ENCODE assay signal across 1 cellular context in genomic region chr5:109691248-109691574, GRCh38.
TF ChIP-seq lines count a peak whose summit lies in the region.

No MANE protein-coding gene starts in this region.

TF ChIP-seq in HepG2, 621 proteins besides CTCF, POLR2A, EP300 and RAD21 (continued from another document):
- TF ChIP-seq, protein P1, sequence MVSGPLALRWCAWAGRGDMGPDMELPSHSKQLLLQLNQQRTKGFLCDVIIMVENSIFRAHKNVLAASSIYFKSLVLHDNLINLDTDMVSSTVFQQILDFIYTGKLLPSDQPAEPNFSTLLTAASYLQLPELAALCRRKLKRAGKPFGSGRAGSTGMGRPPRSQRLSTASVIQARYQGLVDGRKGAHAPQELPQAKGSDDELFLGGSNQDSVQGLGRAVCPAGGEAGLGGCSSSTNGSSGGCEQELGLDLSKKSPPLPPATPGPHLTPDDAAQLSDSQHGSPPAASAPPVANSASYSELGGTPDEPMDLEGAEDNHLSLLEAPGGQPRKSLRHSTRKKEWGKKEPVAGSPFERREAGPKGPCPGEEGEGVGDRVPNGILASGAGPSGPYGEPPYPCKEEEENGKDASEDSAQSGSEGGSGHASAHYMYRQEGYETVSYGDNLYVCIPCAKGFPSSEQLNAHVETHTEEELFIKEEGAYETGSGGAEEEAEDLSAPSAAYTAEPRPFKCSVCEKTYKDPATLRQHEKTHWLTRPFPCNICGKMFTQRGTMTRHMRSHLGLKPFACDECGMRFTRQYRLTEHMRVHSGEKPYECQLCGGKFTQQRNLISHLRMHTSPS (CRISPR knock-in tag; IDR thresholded peaks at IDR 0.05; ENCODE audit: low read depth), result no peak
- TF ChIP-seq RXRB (CRISPR knock-in tag; IDR thresholded peaks at IDR 0.05; ENCODE audit: borderline replicate concordance), result 0 out of 2 replicates have a peak, but pooled peaks have one; percentile 11
- 0 out of 2 replicates have a peak, but pooled peaks have one; percentile 48 for TF ChIP-seq BORCS8-MEF2B (CRISPR knock-in tag; IDR thresholded peaks at IDR 0.05)
- TF ChIP-seq MIER3 (CRISPR knock-in tag; IDR thresholded peaks at IDR 0.05; ENCODE audit: borderline replicate concordance), result 0 out of 2 replicates have a peak, but pooled peaks have one; percentile 4
- TF ChIP-seq FOXC1 (CRISPR knock-in tag; IDR thresholded peaks at IDR 0.05; ENCODE audit: borderline replicate concordance), result 0 out of 2 replicates have a peak, but pooled peaks have one; percentile 2
- no peak; the same call in 1 of the 2 replicates for TF ChIP-seq SSRP1 (CRISPR knock-in tag; IDR thresholded peaks at IDR 0.05)
- no peak for TF ChIP-seq CREB1 (IDR thresholded peaks at IDR 0.05)
- peak; percentile 37; the same call in 1 of the 2 replicates for TF ChIP-seq CREB1 (CRISPR knock-in tag; IDR thresholded peaks at IDR 0.05)
- TF ChIP-seq, protein P2, sequence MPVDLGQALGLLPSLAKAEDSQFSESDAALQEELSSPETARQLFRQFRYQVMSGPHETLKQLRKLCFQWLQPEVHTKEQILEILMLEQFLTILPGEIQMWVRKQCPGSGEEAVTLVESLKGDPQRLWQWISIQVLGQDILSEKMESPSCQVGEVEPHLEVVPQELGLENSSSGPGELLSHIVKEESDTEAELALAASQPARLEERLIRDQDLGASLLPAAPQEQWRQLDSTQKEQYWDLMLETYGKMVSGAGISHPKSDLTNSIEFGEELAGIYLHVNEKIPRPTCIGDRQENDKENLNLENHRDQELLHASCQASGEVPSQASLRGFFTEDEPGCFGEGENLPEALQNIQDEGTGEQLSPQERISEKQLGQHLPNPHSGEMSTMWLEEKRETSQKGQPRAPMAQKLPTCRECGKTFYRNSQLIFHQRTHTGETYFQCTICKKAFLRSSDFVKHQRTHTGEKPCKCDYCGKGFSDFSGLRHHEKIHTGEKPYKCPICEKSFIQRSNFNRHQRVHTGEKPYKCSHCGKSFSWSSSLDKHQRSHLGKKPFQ (CRISPR knock-in tag; IDR thresholded peaks at IDR 0.05; ENCODE audit: insufficient replicate concordance), result peak; percentile 18
- no peak for TF ChIP-seq ZNF431 (CRISPR knock-in tag; IDR thresholded peaks at IDR 0.05; ENCODE audit: borderline replicate concordance, low read depth)
- TF ChIP-seq NFE2 (CRISPR knock-in tag; IDR thresholded peaks at IDR 0.05), result no peak
- 0 out of 2 replicates have a peak, but pooled peaks have one; percentile 5 for TF ChIP-seq DMAP1 (CRISPR knock-in tag; IDR thresholded peaks at IDR 0.05)
- TF ChIP-seq, protein P3, sequence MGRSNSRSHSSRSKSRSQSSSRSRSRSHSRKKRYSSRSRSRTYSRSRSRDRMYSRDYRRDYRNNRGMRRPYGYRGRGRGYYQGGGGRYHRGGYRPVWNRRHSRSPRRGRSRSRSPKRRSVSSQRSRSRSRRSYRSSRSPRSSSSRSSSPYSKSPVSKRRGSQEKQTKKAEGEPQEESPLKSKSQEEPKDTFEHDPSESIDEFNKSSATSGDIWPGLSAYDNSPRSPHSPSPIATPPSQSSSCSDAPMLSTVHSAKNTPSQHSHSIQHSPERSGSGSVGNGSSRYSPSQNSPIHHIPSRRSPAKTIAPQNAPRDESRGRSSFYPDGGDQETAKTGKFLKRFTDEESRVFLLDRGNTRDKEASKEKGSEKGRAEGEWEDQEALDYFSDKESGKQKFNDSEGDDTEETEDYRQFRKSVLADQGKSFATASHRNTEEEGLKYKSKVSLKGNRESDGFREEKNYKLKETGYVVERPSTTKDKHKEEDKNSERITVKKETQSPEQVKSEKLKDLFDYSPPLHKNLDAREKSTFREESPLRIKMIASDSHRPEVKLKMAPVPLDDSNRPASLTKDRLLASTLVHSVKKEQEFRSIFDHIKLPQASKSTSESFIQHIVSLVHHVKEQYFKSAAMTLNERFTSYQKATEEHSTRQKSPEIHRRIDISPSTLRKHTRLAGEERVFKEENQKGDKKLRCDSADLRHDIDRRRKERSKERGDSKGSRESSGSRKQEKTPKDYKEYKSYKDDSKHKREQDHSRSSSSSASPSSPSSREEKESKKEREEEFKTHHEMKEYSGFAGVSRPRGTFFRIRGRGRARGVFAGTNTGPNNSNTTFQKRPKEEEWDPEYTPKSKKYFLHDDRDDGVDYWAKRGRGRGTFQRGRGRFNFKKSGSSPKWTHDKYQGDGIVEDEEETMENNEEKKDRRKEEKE (IDR thresholded peaks at IDR 0.05), result no peak
- no peak for TF ChIP-seq ZMAT3 (CRISPR knock-in tag; conservative IDR thresholded peaks at IDR 0.05)
- no peak for TF ChIP-seq ZNF275 (CRISPR knock-in tag; IDR thresholded peaks at IDR 0.05; ENCODE audit: borderline replicate concordance)
- TF ChIP-seq SIN3B (IDR thresholded peaks at IDR 0.05; ENCODE audit: low read length), result 0 out of 2 replicates have a peak, but pooled peaks have one; percentile 7
- no peak for TF ChIP-seq SRSF9 (IDR thresholded peaks at IDR 0.05; ENCODE audit: borderline replicate concordance, insufficient read depth, low read depth, low read length, poor library complexity, severe bottlenecking)
- TF ChIP-seq ATF7-NPFF (CRISPR knock-in tag; IDR thresholded peaks at IDR 0.05; ENCODE audit: low read depth), result no peak
- TF ChIP-seq IRF9 (CRISPR knock-in tag; IDR thresholded peaks at IDR 0.05; ENCODE audit: borderline replicate concordance), result no peak
- no peak for TF ChIP-seq FOXK1 (CRISPR knock-in tag; IDR thresholded peaks at IDR 0.05; ENCODE audit: borderline replicate concordance, low read depth)
